Comparison of ENCODE assay signal across 11 cellular contexts in the genomic region with DNA sequence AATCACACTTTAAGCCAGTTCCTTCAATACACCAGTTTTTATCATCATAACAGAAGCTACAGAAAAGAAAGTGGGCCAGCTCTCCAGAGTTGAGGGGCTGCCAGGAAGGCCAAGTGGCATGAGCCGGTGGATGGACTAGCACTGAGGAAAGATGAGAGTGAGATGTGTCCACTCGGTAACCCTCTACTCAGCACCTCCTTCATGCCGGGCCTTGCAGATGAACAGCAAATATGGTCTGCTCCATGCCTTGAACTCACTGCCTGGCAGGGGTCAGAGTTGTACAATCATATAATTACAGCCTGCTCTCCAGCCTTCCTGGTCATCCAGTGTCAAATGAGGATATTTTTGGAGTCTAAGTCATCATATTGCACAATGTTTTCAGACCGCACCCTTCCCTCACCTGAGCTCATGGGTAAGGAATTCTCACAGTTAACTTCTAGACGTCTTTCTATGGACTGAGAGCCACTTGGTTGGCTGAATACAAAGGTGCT. TPM values are rescaled to one million over a fixed set of nuclear protein-coding genes. Genes with fewer than 3 reads are reported as not detected.
A peak's percentile ranks its signal among the peaks of the same experiment; 100 is the strongest.
DNase-seq lines count a peak whose midpoint lies in the region; ATAC-seq and TF ChIP-seq lines count a peak whose summit lies in the region.
"Had no signal": no experiment of that assay in that cellular context is flagged by ENCODE, and none has a peak within 500 bp of the region (broad histone marks: within the 10 kb centered on the region; RNA-seq: fewer than 3 reads in every experiment).

No MANE protein-coding gene starts in this region.

- H3K4me1 Mint-ChIP-seq in nephron progenitor cell, result peaks cover 47% of the 10 kb centered on the region

- no peak overlapping the region for H3K27ac Mint-ChIP-seq in nephron progenitor cell
- H3K27ac Mint-ChIP-seq: activated CD4-positive, alpha-beta memory T cell treated with anti-CD3 and anti-CD28 coated beads, Interleukin-2, amount 10 ng/mL, durations not matched to agents 7 days and 5 days; stimulated activated memory B cell treated with anti-CD40 and anti-IgM and Interleukin-4, amounts not matched to agents 10 μg/mL and 1 μg/mL and 100 μg/mL, for 72 hours had no signal

- H3K36me3 ChIP-seq in vagina, result peaks cover 0 to 3% of the 10 kb centered on the region in 2 donors

- no peak for TF ChIP-seq POLR2A in vagina (IDR thresholded peaks at IDR 0.05)

- H3K9me3 ChIP-seq in vagina, result no peaks in the 10 kb centered on the region

- no peaks in the 10 kb centered on the region for H3K36me3 Mint-ChIP-seq in nephron progenitor cell (ENCODE audit: low read depth)

- peaks cover 27% of the 10 kb centered on the region for H3K27me3 Mint-ChIP-seq in nephron progenitor cell (ENCODE audit: low read depth, poor library complexity)
- H3K27me3 Mint-ChIP-seq: stimulated activated memory B cell treated with anti-CD40 and anti-IgM and Interleukin-4, amounts not matched to agents 10 μg/mL and 1 μg/mL and 100 μg/mL, for 72 hours had no signal

- H3K4me3 ChIP-seq in vagina, result no peak overlapping the region

- TF ChIP-seq CTCF in vagina (IDR thresholded peaks at IDR 0.05), result no peak
- TF ChIP-seq CTCF in nephron progenitor cell (IDR thresholded peaks at IDR 0.05), result no peak

- H3K4me3 Mint-ChIP-seq in nephron progenitor cell, result no peak overlapping the region
- H3K4me3 Mint-ChIP-seq: activated CD4-positive, alpha-beta memory T cell treated with anti-CD3 and anti-CD28 coated beads, Interleukin-2, amount 10 ng/mL, durations not matched to agents 7 days and 5 days; stimulated activated memory B cell treated with anti-CD40 and anti-IgM and Interleukin-4, amounts not matched to agents 10 μg/mL and 1 μg/mL and 100 μg/mL, for 72 hours had no signal

- H3K27ac ChIP-seq in vagina, result peak overlapping the region; percentile 22

- intact Hi-C loops in vagina (cut with DNase I), result no loop called here

- no peaks in the 10 kb centered on the region for H3K9me3 Mint-ChIP-seq in nephron progenitor cell
- H3K9me3 Mint-ChIP-seq: activated CD4-positive, alpha-beta memory T cell treated with anti-CD3 and anti-CD28 coated beads, Interleukin-2, amount 10 ng/mL, durations not matched to agents 7 days and 5 days; stimulated activated memory B cell treated with anti-CD40 and anti-IgM and Interleukin-4, amounts not matched to agents 10 μg/mL and 1 μg/mL and 100 μg/mL, for 72 hours had no signal

- peak; percentile 48 for ATAC-seq in left lobe of liver
- ATAC-seq: stimulated activated memory B cell treated with anti-CD40 and anti-IgM and Interleukin-4, amounts not matched to agents 10 μg/mL and 1 μg/mL and 100 μg/mL, for 72 hours had no signal

- DNase-seq in SIG-M5 treated with dmso at 0.1 percent for 504 hours (lab: John Stamatoyannopoulos, UW; ENCODE audit: unreplicated experiment), result peak; percentile 63
- DNase-seq in SIG-M5 (lab: John Stamatoyannopoulos, UW), result no peak
- DNase-seq in cerebellar cortex (ENCODE audit: low spot score), result peak; percentile 50
- peak; percentile 62 for DNase-seq in left lobe of liver (ENCODE audit: low spot score)
- DNase-seq in vagina (ENCODE audit: extremely low spot score in 2 of 2), result peak in 1 of 2 donors; percentile 89
- DNase-seq in nephron progenitor cell, result no peak
- no peak for DNase-seq in hippocampal formation (lab: John Stamatoyannopoulos, UW)
- DNase-seq in activated CD4-positive, alpha-beta T cell treated with anti-CD3 and anti-CD28 coated beads for 4 hours, result no peak
- DNase-seq: activated CD4-positive, alpha-beta memory T cell treated with anti-CD3 and anti-CD28 coated beads, Interleukin-2, amount 10 ng/mL, durations not matched to agents 7 days and 5 days; NCI-H524 treated with DMSO at 0.1 percent for 48 hours had no signal

- no peaks in the 10 kb centered on the region for H3K27me3 ChIP-seq in vagina

- peaks cover 63% of the 10 kb centered on the region for H3K4me1 ChIP-seq in vagina

RNA-seq across cellular contexts. Expression of gene MGLL, which starts 4.9 kb away (rescaled TPM):
- total RNA-seq in left lobe of liver (139 TPM), vagina (35.6 TPM)

Comparison
In these comparisons a context has a peak if more than half of its experiments do, and no peak if none do; other contexts are left out.
1. DNase-seq: peak in SIG-M5 treated with dmso at 0.1 percent for 504 hours (single experiment), cerebellar cortex (single experiment) and left lobe of liver (single experiment); none in SIG-M5 (single experiment), nephron progenitor cell (single experiment), hippocampal formation (0 of 2) and activated CD4-positive, alpha-beta T cell treated with anti-CD3 and anti-CD28 coated beads for 4 hours (0 of 2).